ENCODE assay signal across 14 cellular contexts in genomic region chr1:222974496-222974895, GRCh38.
DNase-seq lines count a peak whose midpoint lies in the region; ATAC-seq, FAIRE-seq and TF ChIP-seq lines count a peak whose summit lies in the region.
"Had no signal": no experiment of that assay in that cellular context is flagged by ENCODE, and none has a peak within 500 bp of the region (broad histone marks: within the 10 kb centered on the region; RNA-seq: fewer than 3 reads in every experiment).

No MANE protein-coding gene starts in this region.

- CTCF ChIA-PET in AG04449 (lab: Yijun Ruan, JAX): interaction anchor here (1.0 kb wide), 1 partner anchor 124 kb away, joined by 3 read pairs; no protein-coding TSS in a partner anchor

- no peak overlapping the region for H3K4me3 ChIP-seq in AG04449 (ENCODE audit: low read depth, low read length)

- H3K4me3 Mint-ChIP-seq in HFFc6: no peak overlapping the region
- H3K4me3 Mint-ChIP-seq: natural killer cell had no signal

- intact Hi-C loops in head of caudate nucleus (cut with DNase I): no loop called here

- H3K36me3 Mint-ChIP-seq in HFFc6 (ENCODE audit: low read depth): peaks cover 4% of the 10 kb centered on the region; the same call in 1 of the 2 replicates
- H3K36me3 Mint-ChIP-seq: natural killer cell had no signal

- peak; percentile 94 for DNase-seq in AG04449 (ENCODE audit: low read depth, low spot score)
- peak; percentile 95 for DNase-seq in HFFc6
- DNase-seq in astrocyte of the hippocampus (ENCODE audit: low read depth, low spot score): peak; percentile 61
- DNase-seq in kidney glomerular epithelial cell (lab: John Stamatoyannopoulos, UW): peak; percentile 71
- DNase-seq in urothelium cell line (ENCODE audit: low spot score): no peak
- no peak for DNase-seq in NCI-H2107 (lab: John Stamatoyannopoulos, UW)
- no peak for DNase-seq in head of caudate nucleus
- DNase-seq: activated CD4-positive, alpha-beta T cell treated with anti-CD3 and anti-CD28 coated beads for 48 hours; BE2C; natural killer cell; NCI-H1105 treated with DMSO at 0.1 percent for 48 hours; NCI-H69; stimulated activated naive CD4-positive, alpha-beta T cell treated with Interleukin-2 at 50 U/mL for 16 hours had no signal

- peak overlapping the region; percentile 40 for H3K27ac Mint-ChIP-seq in HFFc6
- H3K27ac Mint-ChIP-seq: natural killer cell had no signal

- no peak for ATAC-seq in HG03432 (IDR thresholded peaks at IDR 0.05; ENCODE audit: unreplicated experiment)

- H3K4me1 Mint-ChIP-seq in HFFc6 (ENCODE audit: low read depth): peaks cover 35% of the 10 kb centered on the region

- TF ChIP-seq CTCF in AG04449 (IDR thresholded peaks at IDR 0.05; ENCODE audit: insufficient read depth, low read length, missing control alignments) (no peak), HFFc6 (IDR thresholded peaks at IDR 0.05) (no peak)

- POLR2A ChIA-PET in AG04449 (lab: Yijun Ruan, JAX): no interaction called here

- no peak for FAIRE-seq in urothelium cell line (lab: Jason Lieb, UNC)

- no peaks in the 10 kb centered on the region for H3K9me3 Mint-ChIP-seq in HFFc6
- H3K9me3 Mint-ChIP-seq: natural killer cell had no signal

- no peaks in the 10 kb centered on the region for H3K27me3 Mint-ChIP-seq in HFFc6 (ENCODE audit: insufficient read depth)

Comparison
In these comparisons a context has a peak if more than half of its experiments do, and no peak if none do; other contexts are left out.
1. DNase-seq: peak in AG04449 (single experiment), HFFc6 (single experiment), astrocyte of the hippocampus (single experiment) and kidney glomerular epithelial cell (single experiment); none in urothelium cell line (single experiment), NCI-H2107 (single experiment) and head of caudate nucleus (0 of 42).